Comparison of ENCODE assay signal across 14 cellular contexts in the genomic region with DNA sequence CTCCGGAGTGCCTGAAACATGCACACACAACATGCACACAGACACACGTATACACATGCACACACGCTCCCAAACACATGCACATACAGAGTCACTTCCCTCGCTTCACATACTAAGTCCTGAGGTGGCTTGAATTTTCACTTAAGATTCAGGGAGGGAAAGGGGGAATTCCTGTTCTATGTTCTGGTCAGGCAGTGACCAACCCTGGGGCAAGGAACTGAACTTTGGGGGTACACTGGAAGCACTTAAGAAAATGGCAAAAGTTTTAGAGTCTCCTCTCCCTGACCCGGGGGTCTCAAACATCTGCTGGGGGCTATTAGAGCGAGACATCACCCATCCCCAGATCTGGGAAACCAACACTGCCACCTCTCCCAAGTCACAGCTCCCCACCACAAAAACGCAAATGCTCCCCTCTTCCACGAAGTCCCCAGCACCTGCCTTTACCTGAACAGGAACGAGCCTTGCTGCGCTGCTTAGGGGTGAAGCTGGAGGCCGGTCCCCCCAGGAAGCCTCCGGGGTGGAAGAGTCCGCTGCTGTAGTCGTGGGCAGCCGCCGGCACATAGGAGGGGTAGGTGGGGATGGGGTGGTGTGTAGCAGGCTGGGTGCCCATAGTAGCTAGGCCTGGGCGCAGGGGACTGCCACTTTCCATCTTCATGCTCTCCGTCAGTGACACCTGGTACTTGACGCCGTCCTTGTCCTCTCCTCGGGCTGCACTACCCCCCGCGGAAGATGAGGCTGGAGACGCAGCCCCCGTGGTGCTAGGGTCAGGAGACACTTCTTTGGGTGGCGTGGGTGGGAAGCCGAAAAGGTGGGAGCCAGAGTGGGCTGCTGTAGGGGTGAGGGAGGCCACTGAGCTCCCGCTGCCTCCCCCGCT. TPM values are rescaled to one million over a fixed set of nuclear protein-coding genes. Genes with fewer than 3 reads are reported as not detected.
DNase-seq lines count a peak whose midpoint lies in the region; ATAC-seq and TF ChIP-seq lines count a peak whose summit lies in the region.
"Had no signal": no experiment of that assay in that cellular context is flagged by ENCODE, and none has a peak within 500 bp of the region (broad histone marks: within the 10 kb centered on the region; RNA-seq: fewer than 3 reads in every experiment).

No MANE protein-coding gene starts in this region.

- H3K36me3 Mint-ChIP-seq in activated T-helper 17 cell treated with anti-CD3 and anti-CD28 coated beads, Interleukin-2, amount 50 U/mL, for 72 hours (ENCODE audit: low read depth), result no peaks in the 10 kb centered on the region
- H3K36me3 Mint-ChIP-seq: activated CD8-positive, alpha-beta memory T cell treated with anti-CD3 and anti-CD28 coated beads, Interleukin-2, amount 10 ng/mL, durations not matched to agents 7 days and 5 days had no signal

- DNase-seq in HAP-1 (ENCODE audit: low spot score in 2 of 2), result no peak
- no peak for DNase-seq in stomach
- DNase-seq in iPS-NIHi7 (ENCODE audit: extremely low spot score), result no peak
- DNase-seq in activated CD4-positive, CD25-positive, alpha-beta regulatory T cell (lab: John Stamatoyannopoulos, UW), result no peak
- DNase-seq: activated CD8-positive, alpha-beta memory T cell treated with anti-CD3 and anti-CD28 coated beads, Interleukin-2, amount 10 ng/mL, durations not matched to agents 7 days and 5 days; foreskin melanocyte; GOT3; NCI-H82 had no signal

- H3K9me3 ChIP-seq in HAP-1 (no peaks in the 10 kb centered on the region), iPS-18c (ENCODE audit: control insufficient read depth, insufficient read depth, low read length) (no peaks in the 10 kb centered on the region), stomach (no peaks in the 10 kb centered on the region)

- H3K4me1 ChIP-seq in HAP-1 (peaks cover 38% of the 10 kb centered on the region), stomach (peaks cover 42 to 76% (median 56%) of the 10 kb centered on the region in 4 donors)

- ATAC-seq in activated T-helper 17 cell treated with anti-CD3 and anti-CD28 coated beads, Interleukin-2, amount 50 U/mL, for 72 hours (replicated peaks), result no peak
- ATAC-seq in HG02610 (IDR thresholded peaks at IDR 0.05; ENCODE audit: unreplicated experiment) (no peak), HG03108 (IDR thresholded peaks at IDR 0.05; ENCODE audit: unreplicated experiment) (no peak)
- ATAC-seq: activated CD8-positive, alpha-beta memory T cell treated with anti-CD3 and anti-CD28 coated beads, Interleukin-2, amount 10 ng/mL, durations not matched to agents 7 days and 5 days had no signal

- no peak for TF ChIP-seq EP300 in stomach (IDR thresholded peaks at IDR 0.05)

- intact Hi-C loops in stomach (cut with DNase I; ENCODE audit: low total_unique reads), result no loop called here

- H3K36me3 ChIP-seq in HAP-1 (replicated peaks) (peaks cover 45% of the 10 kb centered on the region), stomach (no peaks in the 10 kb centered on the region)

- in situ Hi-C loops in HAP-1 (cut with MboI; ENCODE audit: low sequenced_read_pairs), result loop anchor here (5.0 kb wide), 1 partner anchor 122 kb away; no protein-coding TSS in a partner anchor

- H3K4me3 Mint-ChIP-seq in activated T-helper 17 cell treated with anti-CD3 and anti-CD28 coated beads, Interleukin-2, amount 50 U/mL, for 72 hours, result peak overlapping the region; percentile 70

- H3K27me3 ChIP-seq in HAP-1 (ENCODE audit: low read depth) (no peaks in the 10 kb centered on the region), stomach (peaks cover 59 to 100% (median 100%) of the 10 kb centered on the region in 3 donors)

- H3K4me1 Mint-ChIP-seq in activated T-helper 17 cell treated with anti-CD3 and anti-CD28 coated beads, Interleukin-2, amount 50 U/mL, for 72 hours, result peaks cover 9% of the 10 kb centered on the region

- H3K4me3 ChIP-seq in HAP-1 (peak overlapping the region; percentile 77), iPS-18c (ENCODE audit: insufficient read depth, low read depth, low read length) (0 out of 2 replicates have a peak overlapping the region, but pooled peaks have one; percentile 3), stomach (peak overlapping the region; percentile 49 to 68 (median 58))

- no peak overlapping the region for H3K27ac Mint-ChIP-seq in activated T-helper 17 cell treated with anti-CD3 and anti-CD28 coated beads, Interleukin-2, amount 50 U/mL, for 72 hours
- H3K27ac Mint-ChIP-seq: activated CD8-positive, alpha-beta memory T cell treated with anti-CD3 and anti-CD28 coated beads, Interleukin-2, amount 10 ng/mL, durations not matched to agents 7 days and 5 days had no signal

- H3K27ac ChIP-seq in stomach, result no peak overlapping the region

- H3K9me3 Mint-ChIP-seq in activated T-helper 17 cell treated with anti-CD3 and anti-CD28 coated beads, Interleukin-2, amount 50 U/mL, for 72 hours, result no peaks in the 10 kb centered on the region

- TF ChIP-seq CTCF in stomach (IDR thresholded peaks at IDR 0.05), result no peak

- TF ChIP-seq POLR2A in stomach (IDR thresholded peaks at IDR 0.05), result no peak

- 18 to 22% (median 19%) methylated on average over 24 to 29 of the region's 29 CpGs for WGBS in stomach, 5 donors

- H3K27me3 Mint-ChIP-seq in activated T-helper 17 cell treated with anti-CD3 and anti-CD28 coated beads, Interleukin-2, amount 50 U/mL, for 72 hours, result peaks cover 58% of the 10 kb centered on the region

RNA-seq across cellular contexts. Expression of a gene that starts 7.5 kb away (rescaled TPM):
- 1 to 10 TPM in 1 of 2 donors, under 1 TPM in 1; 0.17 to 1.1 TPM for total RNA-seq in activated T-helper 17 cell treated with anti-CD3 and anti-CD28 coated beads, Interleukin-2, amount 50 U/mL, for 72 hours
- 1 to 10 TPM; 2.6 to 9.1 (median 5.3) TPM for total RNA-seq in stomach
- polyA plus RNA-seq in stomach, result 1 to 10 TPM; 2.3 to 3.5 (median 3.3) TPM

RNA-seq across cellular contexts. Expression of a gene that starts 18.8 kb away (rescaled TPM):
- total RNA-seq in activated T-helper 17 cell treated with anti-CD3 and anti-CD28 coated beads, Interleukin-2, amount 50 U/mL, for 72 hours, result not detected
- total RNA-seq in stomach, result not detected
- polyA plus RNA-seq in stomach, result not detected
- total RNA-seq: activated CD8-positive, alpha-beta memory T cell treated with anti-CD3 and anti-CD28 coated beads, Interleukin-2, amount 10 ng/mL, durations not matched to agents 7 days and 5 days; mucosa of gallbladder; T-helper 1 cell treated with Interleukin-12 subunit alpha and Interleukin-12 subunit beta and Interleukin-4 antibody, amounts not matched to agents 30 ng/mL and 1 ng/mL, for 36 hours had no signal

Comparison
In these comparisons a context has a peak if more than half of its experiments do, and no peak if none do; other contexts are left out.
1. H3K4me3 ChIP-seq: peak in every context shown above with its lines; median percentile 77 in HAP-1; 58 in stomach; 3 in iPS-18c.